Comparison of ENCODE assay signal across 8 cellular contexts in the genomic region with DNA sequence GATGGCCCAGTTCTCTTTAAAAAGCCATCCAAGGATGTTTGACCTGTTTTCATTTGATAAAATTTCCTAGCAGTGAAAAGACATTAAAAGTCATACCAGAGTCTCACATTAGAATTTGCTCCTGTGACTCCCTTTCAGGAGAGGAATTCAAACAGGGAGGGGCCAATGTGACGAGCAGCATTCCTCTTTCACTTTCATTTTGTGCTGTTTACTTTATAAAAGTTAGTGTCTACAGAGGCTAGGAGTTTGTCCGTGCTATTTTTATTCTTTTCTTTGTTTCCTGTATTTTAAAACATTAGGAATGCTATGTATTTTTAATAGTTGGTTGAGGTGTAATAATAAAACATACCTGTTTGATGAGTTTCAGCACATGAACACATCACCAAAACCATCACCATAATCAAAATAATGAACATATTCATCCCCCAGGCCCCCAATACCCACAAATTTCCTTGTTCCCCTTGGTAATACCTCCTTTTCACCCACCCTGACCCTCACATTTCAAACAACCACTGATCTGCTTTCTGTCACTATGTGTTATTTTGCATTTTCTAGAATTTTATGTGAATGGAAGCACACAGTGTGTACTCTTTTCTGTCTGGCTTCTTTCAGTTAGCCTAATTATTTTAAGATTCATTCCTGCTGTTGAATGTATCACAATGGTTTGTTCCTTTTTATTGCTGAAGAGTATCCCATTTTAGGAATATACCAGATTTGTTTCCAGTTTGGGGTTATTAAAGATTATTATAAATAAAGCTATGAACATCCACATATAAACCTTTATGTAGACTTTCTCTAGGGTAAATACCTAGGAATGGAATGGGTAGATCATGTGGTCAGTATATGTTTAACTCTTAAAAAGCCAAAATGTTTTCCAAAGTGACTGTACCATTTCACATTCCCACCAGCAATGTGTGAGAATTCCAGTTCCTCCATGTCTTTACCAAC.
DNase-seq lines count a peak whose midpoint lies in the region; ATAC-seq lines count a peak whose summit lies in the region.

No MANE protein-coding gene starts in this region.

- no peaks in the 10 kb centered on the region for H3K36me3 Mint-ChIP-seq in activated naive CD8-positive, alpha-beta T cell treated with anti-CD3 and anti-CD28 coated beads, Interleukin-2, amount 50 U/mL, for 24 hours (ENCODE audit: low read depth)
- H3K36me3 Mint-ChIP-seq in immature natural killer cell, result peaks cover 0 to 3% (median 0%) of the 10 kb centered on the region in 3 donors
- H3K36me3 Mint-ChIP-seq in stimulated activated memory B cell treated with anti-CD40 and anti-IgM and Interleukin-4, amounts not matched to agents 10 μg/mL and 1 μg/mL and 100 μg/mL, for 72 hours, result no peaks in the 10 kb centered on the region

- H3K27ac Mint-ChIP-seq in activated naive CD8-positive, alpha-beta T cell treated with anti-CD3 and anti-CD28 coated beads, Interleukin-2, amount 50 U/mL, for 24 hours, result peak overlapping the region; percentile 71
- peak overlapping the region; percentile 87 to 98 (median 96) for H3K27ac Mint-ChIP-seq in immature natural killer cell
- peak overlapping the region; percentile 90 for H3K27ac Mint-ChIP-seq in stimulated activated memory B cell treated with anti-CD40 and anti-IgM and Interleukin-4, amounts not matched to agents 10 μg/mL and 1 μg/mL and 100 μg/mL, for 72 hours

- H3K9me3 Mint-ChIP-seq in activated naive CD8-positive, alpha-beta T cell treated with anti-CD3 and anti-CD28 coated beads, Interleukin-2, amount 50 U/mL, for 24 hours, result no peaks in the 10 kb centered on the region
- H3K9me3 Mint-ChIP-seq in immature natural killer cell, result no peaks in the 10 kb centered on the region
- H3K9me3 Mint-ChIP-seq in stimulated activated memory B cell treated with anti-CD40 and anti-IgM and Interleukin-4, amounts not matched to agents 10 μg/mL and 1 μg/mL and 100 μg/mL, for 72 hours, result peaks cover 2% of the 10 kb centered on the region

- H3K27me3 Mint-ChIP-seq in activated naive CD8-positive, alpha-beta T cell treated with anti-CD3 and anti-CD28 coated beads, Interleukin-2, amount 50 U/mL, for 24 hours, result no peaks in the 10 kb centered on the region
- no peaks in the 10 kb centered on the region for H3K27me3 Mint-ChIP-seq in immature natural killer cell (ENCODE audit: low read depth in 3 of 3)
- no peaks in the 10 kb centered on the region for H3K27me3 Mint-ChIP-seq in stimulated activated memory B cell treated with anti-CD40 and anti-IgM and Interleukin-4, amounts not matched to agents 10 μg/mL and 1 μg/mL and 100 μg/mL, for 72 hours

- DNase-seq in stimulated activated CD4-positive, alpha-beta T cell treated with anti-CD3 and anti-CD28 coated beads, Interleukin-15, amount 100 ng/mL, for 24 hours, result peak; percentile 27
- no peak for DNase-seq in stimulated activated CD4-positive, alpha-beta T cell treated with anti-CD3 and anti-CD28 coated beads, Interleukin-12 subunit alpha, Interleukin-12 subunit beta, amount 100 ng/mL, for 4 hours
- DNase-seq in NCI-H226, result peak; percentile 8
- peak; percentile 16 for DNase-seq in activated naive CD8-positive, alpha-beta T cell treated with anti-CD3 and anti-CD28 coated beads, Interleukin-2, amount 50 U/mL, for 24 hours
- peak; percentile 51 to 57 (median 54) for DNase-seq in immature natural killer cell
- no peak for DNase-seq in DMS114 treated with DMSO at 0.1 percent for 48 hours (lab: John Stamatoyannopoulos, UW; ENCODE audit: unreplicated experiment)
- DNase-seq in D341Med (ENCODE audit: low spot score), result no peak

- H3K4me3 Mint-ChIP-seq in activated naive CD8-positive, alpha-beta T cell treated with anti-CD3 and anti-CD28 coated beads, Interleukin-2, amount 50 U/mL, for 24 hours, result peak overlapping the region; percentile 68
- peak overlapping the region; percentile 77 to 96 (median 87) for H3K4me3 Mint-ChIP-seq in immature natural killer cell
- peak overlapping the region; percentile 77 for H3K4me3 Mint-ChIP-seq in stimulated activated memory B cell treated with anti-CD40 and anti-IgM and Interleukin-4, amounts not matched to agents 10 μg/mL and 1 μg/mL and 100 μg/mL, for 72 hours

- peak; percentile 68 for ATAC-seq in activated naive CD8-positive, alpha-beta T cell treated with anti-CD3 and anti-CD28 coated beads, Interleukin-2, amount 50 U/mL, for 24 hours
- ATAC-seq in stimulated activated memory B cell treated with anti-CD40 and anti-IgM and Interleukin-4, amounts not matched to agents 10 μg/mL and 1 μg/mL and 100 μg/mL, for 72 hours, result no peak

- H3K4me1 Mint-ChIP-seq in activated naive CD8-positive, alpha-beta T cell treated with anti-CD3 and anti-CD28 coated beads, Interleukin-2, amount 50 U/mL, for 24 hours, result peaks cover 9% of the 10 kb centered on the region
- H3K4me1 Mint-ChIP-seq in immature natural killer cell, result peaks cover 11 to 19% of the 10 kb centered on the region in 2 donors
- peaks cover 16% of the 10 kb centered on the region for H3K4me1 Mint-ChIP-seq in stimulated activated memory B cell treated with anti-CD40 and anti-IgM and Interleukin-4, amounts not matched to agents 10 μg/mL and 1 μg/mL and 100 μg/mL, for 72 hours

Comparison
In these comparisons a context has a peak if more than half of its experiments do, and no peak if none do; other contexts are left out.
1. DNase-seq: peak in stimulated activated CD4-positive, alpha-beta T cell treated with anti-CD3 and anti-CD28 coated beads, Interleukin-15, amount 100 ng/mL, for 24 hours (single experiment), NCI-H226 (single experiment), activated naive CD8-positive, alpha-beta T cell treated with anti-CD3 and anti-CD28 coated beads, Interleukin-2, amount 50 U/mL, for 24 hours (single experiment) and immature natural killer cell (3 of 3); none in stimulated activated CD4-positive, alpha-beta T cell treated with anti-CD3 and anti-CD28 coated beads, Interleukin-12 subunit alpha, Interleukin-12 subunit beta, amount 100 ng/mL, for 4 hours (single experiment), DMS114 treated with DMSO at 0.1 percent for 48 hours (single experiment) and D341Med (single experiment).
2. Peak in every context shown above with its lines, with median percentiles within 50 percentile points of each other: H3K27ac Mint-ChIP-seq and H3K4me3 Mint-ChIP-seq.